In the genomic region with DNA sequence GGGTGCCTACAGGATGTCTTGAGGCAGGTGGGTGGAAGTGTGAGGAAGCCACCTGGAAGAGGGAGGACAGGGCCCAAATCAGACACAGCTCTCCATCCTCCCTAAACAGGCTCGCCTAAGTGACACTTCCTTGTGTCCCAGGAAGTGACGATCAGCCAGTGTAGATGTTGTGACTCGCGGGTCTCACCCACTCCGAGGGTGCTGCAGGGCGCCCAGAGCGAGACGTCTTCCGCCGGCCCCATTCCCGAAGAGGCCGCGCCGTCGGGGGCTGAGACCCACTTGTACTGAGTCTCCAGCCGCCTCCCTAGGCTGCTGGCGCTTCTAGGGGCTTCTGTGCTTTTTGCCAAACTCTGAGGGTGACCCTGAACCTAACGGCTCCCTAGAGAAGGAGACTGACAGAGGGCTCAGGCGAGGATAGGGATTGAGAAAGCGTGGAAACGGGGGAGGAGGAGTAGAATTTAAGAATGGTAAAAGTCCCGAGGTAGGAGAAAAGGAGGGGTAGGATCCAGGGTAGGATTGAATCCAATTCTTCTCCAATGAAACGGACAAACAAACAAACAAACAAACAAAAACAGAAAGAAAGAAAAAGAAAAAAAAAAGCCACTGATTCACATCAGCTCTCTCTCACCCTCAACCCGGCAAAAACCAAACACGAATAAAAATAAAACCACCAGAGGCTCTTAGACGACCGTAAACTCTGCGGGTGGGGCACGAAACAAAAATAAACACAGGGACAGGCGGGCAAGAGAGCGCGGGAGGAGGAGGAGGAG, we compare ENCODE assay signal across 8 cellular contexts. TPM values are rescaled to one million over a fixed set of nuclear protein-coding genes. Genes with fewer than 3 reads are reported as not detected.
DNase-seq lines count a peak whose midpoint lies in the region; ATAC-seq and TF ChIP-seq lines count a peak whose summit lies in the region.

No MANE protein-coding gene starts in this region.

- peak; percentile 56 for ATAC-seq in GM19438 (IDR thresholded peaks at IDR 0.05; ENCODE audit: low read depth, unreplicated experiment)
- ATAC-seq in stimulated activated effector memory CD8-positive, alpha-beta T cell treated with anti-CD3 and anti-CD28 coated beads, Interleukin-12 subunit alpha, Interleukin-12 subunit beta, amount 100 ng/mL, for 72 hours = peak; percentile 44
- ATAC-seq in HG02763 (IDR thresholded peaks at IDR 0.05; ENCODE audit: unreplicated experiment) = no peak

- peak overlapping the region; percentile 79 for H3K4me3 ChIP-seq in BJ (ENCODE audit: low read depth, low read length)

- H3K27me3 Mint-ChIP-seq in chondrocyte (ENCODE audit: low read depth) = peaks cover 34% of the 10 kb centered on the region

- H3K27ac Mint-ChIP-seq in chondrocyte (ENCODE audit: unreplicated experiment) = peak overlapping the region; percentile 19
- no peak overlapping the region for H3K27ac Mint-ChIP-seq in stimulated activated effector memory CD8-positive, alpha-beta T cell treated with anti-CD3 and anti-CD28 coated beads, Interleukin-12 subunit alpha, Interleukin-12 subunit beta, amount 100 ng/mL, for 72 hours

- CTCF ChIA-PET in BJ (lab: Yijun Ruan, JAX) = interaction anchor here (0.6 to 1.1 kb wide), 2 partner anchors 10 to 190 kb away, joined by 3 read pairs; no protein-coding TSS in a partner anchor

- H3K36me3 Mint-ChIP-seq in chondrocyte (ENCODE audit: low read depth) = no peaks in the 10 kb centered on the region
- H3K36me3 Mint-ChIP-seq in stimulated activated effector memory CD8-positive, alpha-beta T cell treated with anti-CD3 and anti-CD28 coated beads, Interleukin-12 subunit alpha, Interleukin-12 subunit beta, amount 100 ng/mL, for 72 hours = no peaks in the 10 kb centered on the region

- H3K27me3 ChIP-seq in BJ (ENCODE audit: control insufficient read depth, insufficient read depth, low read length) = peaks cover 4% of the 10 kb centered on the region

- H3K4me1 Mint-ChIP-seq in chondrocyte (ENCODE audit: low read depth) = peaks cover 22% of the 10 kb centered on the region
- H3K4me1 Mint-ChIP-seq in stimulated activated effector memory CD8-positive, alpha-beta T cell treated with anti-CD3 and anti-CD28 coated beads, Interleukin-12 subunit alpha, Interleukin-12 subunit beta, amount 100 ng/mL, for 72 hours = peaks cover 21% of the 10 kb centered on the region

- no peaks in the 10 kb centered on the region for H3K36me3 ChIP-seq in BJ (ENCODE audit: control insufficient read depth, insufficient read depth, low read length)

- no peak for TF ChIP-seq CTCF in BJ (IDR thresholded peaks at IDR 0.05; ENCODE audit: insufficient read depth, low read depth, low read length)
- TF ChIP-seq CTCF in chondrocyte (IDR thresholded peaks at IDR 0.05) = no peak

- DNase-seq in BJ (ENCODE audit: low read depth) (no peak), NCI-H345 treated with DMSO at 0.1 percent for 48 hours (lab: John Stamatoyannopoulos, UW; ENCODE audit: unreplicated experiment) (peak; percentile 57), chondrocyte (ENCODE audit: low spot score) (no peak), kidney tubule cell (ENCODE audit: low spot score) (peak; percentile 54), NCI-H1930 (lab: John Stamatoyannopoulos, UW) (no peak)
- no peak for DNase-seq in stimulated activated effector memory CD8-positive, alpha-beta T cell treated with anti-CD3 and anti-CD28 coated beads, Interleukin-12 subunit alpha, Interleukin-12 subunit beta, amount 100 ng/mL, for 72 hours (ENCODE audit: low spot score in 2 of 2)

- POLR2A ChIA-PET in BJ (lab: Charles Lee) = no interaction called here

- no peaks in the 10 kb centered on the region for H3K9me3 Mint-ChIP-seq in chondrocyte (ENCODE audit: low read depth)
- no peaks in the 10 kb centered on the region for H3K9me3 Mint-ChIP-seq in stimulated activated effector memory CD8-positive, alpha-beta T cell treated with anti-CD3 and anti-CD28 coated beads, Interleukin-12 subunit alpha, Interleukin-12 subunit beta, amount 100 ng/mL, for 72 hours

- H3K4me3 Mint-ChIP-seq in chondrocyte (ENCODE audit: unreplicated experiment) = peak overlapping the region; percentile 87
- peak overlapping the region; percentile 73 for H3K4me3 Mint-ChIP-seq in stimulated activated effector memory CD8-positive, alpha-beta T cell treated with anti-CD3 and anti-CD28 coated beads, Interleukin-12 subunit alpha, Interleukin-12 subunit beta, amount 100 ng/mL, for 72 hours

RNA-seq across cellular contexts. Expression of a gene that starts 0.5 kb away (rescaled TPM):
- polyA plus RNA-seq in BJ (2011; rRNA removed) = 0.97 and 1.4 TPM in 2 replicates
- polyA minus RNA-seq in BJ (2011; rRNA and poly(A)+ RNA removed) = 1.2 and 2.7 TPM in 2 replicates
- 3.0 to 4.1 TPM (median 3.8 TPM) in 3 replicates for total RNA-seq in chondrocyte

Comparison
In these comparisons a context has a peak if more than half of its experiments do, and no peak if none do; other contexts are left out.
1. DNase-seq: peak in NCI-H345 treated with DMSO at 0.1 percent for 48 hours (single experiment) and kidney tubule cell (single experiment); none in BJ (single experiment), chondrocyte (single experiment), stimulated activated effector memory CD8-positive, alpha-beta T cell treated with anti-CD3 and anti-CD28 coated beads, Interleukin-12 subunit alpha, Interleukin-12 subunit beta, amount 100 ng/mL, for 72 hours (0 of 2) and NCI-H1930 (0 of 2).